ENCODE assay signal across 1 cellular context in genomic region chr1:174225499-174226204, GRCh38.
TF ChIP-seq lines count a peak whose summit lies in the region.

No MANE protein-coding gene starts in this region.

TF ChIP-seq in GM12878, 131 proteins besides CTCF, POLR2A, EP300 and RAD21 (continued from another document):
- TF ChIP-seq ZNF592 (IDR thresholded peaks at IDR 0.05): no peak
- TF ChIP-seq SMAD5 (IDR thresholded peaks at IDR 0.05; ENCODE audit: low read depth): no peak
- TF ChIP-seq RUNX3 (IDR thresholded peaks at IDR 0.05; ENCODE audit: low read length): peak; percentile 84
- TF ChIP-seq, protein P1, sequence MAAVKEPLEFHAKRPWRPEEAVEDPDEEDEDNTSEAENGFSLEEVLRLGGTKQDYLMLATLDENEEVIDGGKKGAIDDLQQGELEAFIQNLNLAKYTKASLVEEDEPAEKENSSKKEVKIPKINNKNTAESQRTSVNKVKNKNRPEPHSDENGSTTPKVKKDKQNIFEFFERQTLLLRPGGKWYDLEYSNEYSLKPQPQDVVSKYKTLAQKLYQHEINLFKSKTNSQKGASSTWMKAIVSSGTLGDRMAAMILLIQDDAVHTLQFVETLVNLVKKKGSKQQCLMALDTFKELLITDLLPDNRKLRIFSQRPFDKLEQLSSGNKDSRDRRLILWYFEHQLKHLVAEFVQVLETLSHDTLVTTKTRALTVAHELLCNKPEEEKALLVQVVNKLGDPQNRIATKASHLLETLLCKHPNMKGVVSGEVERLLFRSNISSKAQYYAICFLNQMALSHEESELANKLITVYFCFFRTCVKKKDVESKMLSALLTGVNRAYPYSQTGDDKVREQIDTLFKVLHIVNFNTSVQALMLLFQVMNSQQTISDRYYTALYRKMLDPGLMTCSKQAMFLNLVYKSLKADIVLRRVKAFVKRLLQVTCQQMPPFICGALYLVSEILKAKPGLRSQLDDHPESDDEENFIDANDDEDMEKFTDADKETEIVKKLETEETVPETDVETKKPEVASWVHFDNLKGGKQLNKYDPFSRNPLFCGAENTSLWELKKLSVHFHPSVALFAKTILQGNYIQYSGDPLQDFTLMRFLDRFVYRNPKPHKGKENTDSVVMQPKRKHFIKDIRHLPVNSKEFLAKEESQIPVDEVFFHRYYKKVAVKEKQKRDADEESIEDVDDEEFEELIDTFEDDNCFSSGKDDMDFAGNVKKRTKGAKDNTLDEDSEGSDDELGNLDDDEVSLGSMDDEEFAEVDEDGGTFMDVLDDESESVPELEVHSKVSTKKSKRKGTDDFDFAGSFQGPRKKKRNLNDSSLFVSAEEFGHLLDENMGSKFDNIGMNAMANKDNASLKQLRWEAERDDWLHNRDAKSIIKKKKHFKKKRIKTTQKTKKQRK (IDR thresholded peaks at IDR 0.05; ENCODE audit: low read depth, low read length): no peak
- no peak for TF ChIP-seq TARDBP (IDR thresholded peaks at IDR 0.05; ENCODE audit: borderline replicate concordance)
- no peak for TF ChIP-seq MTA2 (IDR thresholded peaks at IDR 0.05; ENCODE audit: low read depth)
- TF ChIP-seq ZNF622 (IDR thresholded peaks at IDR 0.05): no peak
- no peak for TF ChIP-seq TCF3 (IDR thresholded peaks at IDR 0.05; ENCODE audit: borderline replicate concordance, insufficient read depth, low read depth, low read length)
- TF ChIP-seq LARP7 (IDR thresholded peaks at IDR 0.05): no peak
- TF ChIP-seq FOXM1 (IDR thresholded peaks at IDR 0.05; ENCODE audit: low read depth, low read length): no peak
- TF ChIP-seq MXI1 (IDR thresholded peaks at IDR 0.05; ENCODE audit: low read depth, low read length): no peak
- TF ChIP-seq PML (IDR thresholded peaks at IDR 0.05; ENCODE audit: low read length): no peak
- TF ChIP-seq ESRRA (IDR thresholded peaks at IDR 0.05; ENCODE audit: low read length): no peak
- peak; percentile 21; the same call in 1 of the 2 replicates for TF ChIP-seq CBX5 (IDR thresholded peaks at IDR 0.05; ENCODE audit: low read depth)
- no peak for TF ChIP-seq BRCA1 (IDR thresholded peaks at IDR 0.05; ENCODE audit: low read depth, low read length)
